1 cellular context compared by ENCODE assay signal in genomic region chr4:87555751-87556619, GRCh38.
TF ChIP-seq lines count a peak whose summit lies in the region.

No MANE protein-coding gene starts in this region.

TF ChIP-seq in IMR-90, 13 proteins besides CTCF, POLR2A, EP300 and RAD21 (continued from another document):
- TF ChIP-seq RCOR1 (IDR thresholded peaks at IDR 0.05; ENCODE audit: insufficient replicate concordance, low read length), result no peak
